ENCODE assay signal across 26 cellular contexts in genomic region chr16:49452108-49452507, GRCh38.
A peak's percentile ranks its signal among the peaks of the same experiment; 100 is the strongest.
DNase-seq lines count a peak whose midpoint lies in the region; ATAC-seq, FAIRE-seq and TF ChIP-seq lines count a peak whose summit lies in the region.
"Had no signal": no experiment of that assay in that cellular context is flagged by ENCODE, and none has a peak within 500 bp of the region (broad histone marks: within the 10 kb centered on the region; RNA-seq: fewer than 3 reads in every experiment).

No MANE protein-coding gene starts in this region.

- no peak overlapping the region for H2AFZ ChIP-seq in astrocyte (ENCODE audit: low read depth, low read length)

- peaks cover 4% of the 10 kb centered on the region for H3K9me3 Mint-ChIP-seq in astrocyte (ENCODE audit: unreplicated experiment)
- H3K9me3 Mint-ChIP-seq in activated T-cell treated with anti-CD3 and anti-CD28 coated beads, Interleukin-2, amount 50 U/mL, for 72 hours: no peaks in the 10 kb centered on the region
- H3K9me3 Mint-ChIP-seq: activated CD4-positive, alpha-beta memory T cell treated with anti-CD3 and anti-CD28 coated beads, Interleukin-2, amount 10 ng/mL, durations not matched to agents 7 days and 5 days; activated T-helper 2 cell treated with anti-CD3 and anti-CD28 coated beads, Interferon-gamma antibody, Interleukin-2, Interleukin-4, amounts not matched to agents 10 μg/mL and 5 μg/mL and 100 μg/mL, durations not matched to agents 14 hours and 24 hours and 36 hours; natural killer cell treated with Interleukin-12 subunit alpha and Interleukin-12 subunit beta and Interleukin-15 and Interleukin-18, amount 100 ng/mL, for 72 hours had no signal

- H3K79me2 ChIP-seq in astrocyte (ENCODE audit: insufficient read depth, low read length): no peaks in the 10 kb centered on the region

- H3K4me3 Mint-ChIP-seq in astrocyte (ENCODE audit: unreplicated experiment): no peak overlapping the region
- no peak overlapping the region for H3K4me3 Mint-ChIP-seq in activated T-cell treated with anti-CD3 and anti-CD28 coated beads, Interleukin-2, amount 50 U/mL, for 72 hours
- H3K4me3 Mint-ChIP-seq: activated CD4-positive, alpha-beta memory T cell treated with anti-CD3 and anti-CD28 coated beads, Interleukin-2, amount 10 ng/mL, durations not matched to agents 7 days and 5 days; brain; natural killer cell treated with Interleukin-12 subunit alpha and Interleukin-12 subunit beta and Interleukin-15 and Interleukin-18, amount 100 ng/mL, for 72 hours had no signal

- no peak for FAIRE-seq in astrocyte (lab: Jason Lieb, UNC)
- FAIRE-seq: G401.6, GM19239, TTC549 had no signal

- intact Hi-C loops in heart right ventricle (cut with DNase I) (loop anchor here in 1 of 10 donors (10.0 kb wide), 1 partner anchor 63 kb away; no protein-coding TSS in a partner anchor), left ventricle myocardium superior (cut with micrococcal nuclease) (no loop called here), left lung (cut with DNase I) (no loop called here)

- H4K20me1 ChIP-seq in astrocyte (ENCODE audit: insufficient read depth, low read length): no peaks in the 10 kb centered on the region

- peak overlapping the region; percentile 12 for H3K27ac Mint-ChIP-seq in astrocyte (ENCODE audit: unreplicated experiment)
- no peak overlapping the region for H3K27ac Mint-ChIP-seq in activated T-cell treated with anti-CD3 and anti-CD28 coated beads, Interleukin-2, amount 50 U/mL, for 72 hours
- H3K27ac Mint-ChIP-seq: activated CD4-positive, alpha-beta memory T cell treated with anti-CD3 and anti-CD28 coated beads, Interleukin-2, amount 10 ng/mL, durations not matched to agents 7 days and 5 days; activated T-helper 2 cell treated with anti-CD3 and anti-CD28 coated beads, Interferon-gamma antibody, Interleukin-2, Interleukin-4, amounts not matched to agents 10 μg/mL and 5 μg/mL and 100 μg/mL, durations not matched to agents 14 hours and 24 hours and 36 hours; natural killer cell treated with Interleukin-12 subunit alpha and Interleukin-12 subunit beta and Interleukin-15 and Interleukin-18, amount 100 ng/mL, for 72 hours had no signal

- no peak overlapping the region for H3K9ac ChIP-seq in astrocyte (ENCODE audit: low read length)

- peak in 1 of 2 donors; percentile 19 for DNase-seq in heart right ventricle
- DNase-seq in left ventricle myocardium superior: no peak
- no peak for DNase-seq in astrocyte (ENCODE audit: low read depth)
- no peak for DNase-seq in left lung
- DNase-seq in upper lobe of left lung: no peak
- no peak for DNase-seq in activated T-cell treated with anti-CD3 and anti-CD28 coated beads, Interleukin-2, amount 50 U/mL, for 72 hours
- DNase-seq in effector CD8-positive, alpha-beta T cell (lab: John Stamatoyannopoulos, UW): no peak
- DNase-seq: activated CD4-positive, alpha-beta memory T cell treated with anti-CD3 and anti-CD28 coated beads, Interleukin-2, amount 10 ng/mL, durations not matched to agents 7 days and 5 days; activated CD8-positive, alpha-beta memory T cell treated with anti-CD3 and anti-CD28 coated beads, Interleukin-2, amount 50 U/mL, for 48 hours; DMS53; effector CD4-positive, alpha-beta T cell; erythroblast; HCEC 1CT; KBM-7; MG63; NCI-H2081 treated with DMSO at 0.1 percent for 48 hours; ovary; stimulated activated CD4-positive, alpha-beta T cell treated with anti-CD3 and anti-CD28 coated beads, Interleukin-4, amount 100 ng/mL, for 1 hour; trophoblast cell had no signal

- H3K27me3 Mint-ChIP-seq in astrocyte (ENCODE audit: low read depth, unreplicated experiment): peaks cover 32% of the 10 kb centered on the region
- H3K27me3 Mint-ChIP-seq in activated T-cell treated with anti-CD3 and anti-CD28 coated beads, Interleukin-2, amount 50 U/mL, for 72 hours (ENCODE audit: low read depth): no peaks in the 10 kb centered on the region
- H3K27me3 Mint-ChIP-seq: activated CD4-positive, alpha-beta memory T cell treated with anti-CD3 and anti-CD28 coated beads, Interleukin-2, amount 10 ng/mL, durations not matched to agents 7 days and 5 days had no signal

- H3K36me3 Mint-ChIP-seq in astrocyte (ENCODE audit: low read depth, unreplicated experiment): no peaks in the 10 kb centered on the region
- no peaks in the 10 kb centered on the region for H3K36me3 Mint-ChIP-seq in activated T-cell treated with anti-CD3 and anti-CD28 coated beads, Interleukin-2, amount 50 U/mL, for 72 hours (ENCODE audit: insufficient read depth in 2 of 2)
- H3K36me3 Mint-ChIP-seq: brain; natural killer cell treated with Interleukin-12 subunit alpha and Interleukin-12 subunit beta and Interleukin-15 and Interleukin-18, amount 100 ng/mL, for 72 hours had no signal

- TF ChIP-seq CTCF in heart right ventricle (IDR thresholded peaks at IDR 0.05) (no peak), astrocyte (IDR thresholded peaks at IDR 0.05; ENCODE audit: insufficient read depth, low read depth, low read length) (no peak), left lung (IDR thresholded peaks at IDR 0.05) (no peak), upper lobe of left lung (IDR thresholded peaks at IDR 0.05) (no peak)

- no peaks in the 10 kb centered on the region for H3K9me3 ChIP-seq in heart right ventricle
- no peaks in the 10 kb centered on the region for H3K9me3 ChIP-seq in astrocyte (ENCODE audit: insufficient read depth, low read depth, low read length)
- no peaks in the 10 kb centered on the region for H3K9me3 ChIP-seq in left lung
- H3K9me3 ChIP-seq in upper lobe of left lung: no peaks in the 10 kb centered on the region
- H3K9me3 ChIP-seq: MG63, ovary had no signal

- ATAC-seq in heart right ventricle (peak in 4 of 8 donors; percentile 58 to 86 (median 86)), left ventricle myocardium superior (no peak), left lung (no peak), upper lobe of left lung (ENCODE audit: low FRiP score in 2 of 2) (no peak), GM19395 (IDR thresholded peaks at IDR 0.05; ENCODE audit: unreplicated experiment) (no peak)
- ATAC-seq in activated T-cell treated with anti-CD3 and anti-CD28 coated beads, Interleukin-2, amount 50 U/mL, for 72 hours (replicated peaks in 1 of 2): no peak
- ATAC-seq: natural killer cell treated with Interleukin-12 subunit alpha and Interleukin-12 subunit beta and Interleukin-15 and Interleukin-18, amount 100 ng/mL, for 72 hours had no signal

- H3K27ac ChIP-seq in heart right ventricle (peak overlapping the region; percentile 30 to 91 (median 73)), astrocyte (ENCODE audit: low read depth, low read length) (no peak overlapping the region), left lung (peak overlapping the region; percentile 33 to 69), upper lobe of left lung (peak overlapping the region; percentile 29 to 72 (median 61))
- H3K27ac ChIP-seq: ovary had no signal

- H3K27me3 ChIP-seq in heart right ventricle (peaks cover 0 to 16% (median 0%) of the 10 kb centered on the region in 7 donors), astrocyte (ENCODE audit: insufficient read depth, low read length) (peaks cover 3% of the 10 kb centered on the region), left lung (peaks cover 0 to 7% of the 10 kb centered on the region in 2 donors), upper lobe of left lung (no peaks in the 10 kb centered on the region)
- H3K27me3 ChIP-seq: MG63, ovary had no signal

- H3K4me2 ChIP-seq in astrocyte (ENCODE audit: low read length): no peak overlapping the region

- no peak for TF ChIP-seq POLR2A in upper lobe of left lung (IDR thresholded peaks at IDR 0.05)

- H3K4me1 Mint-ChIP-seq in astrocyte (ENCODE audit: low read depth, unreplicated experiment): no peaks in the 10 kb centered on the region
- no peaks in the 10 kb centered on the region for H3K4me1 Mint-ChIP-seq in activated T-cell treated with anti-CD3 and anti-CD28 coated beads, Interleukin-2, amount 50 U/mL, for 72 hours (ENCODE audit: low read depth)
- H3K4me1 Mint-ChIP-seq: activated CD4-positive, alpha-beta memory T cell treated with anti-CD3 and anti-CD28 coated beads, Interleukin-2, amount 10 ng/mL, durations not matched to agents 7 days and 5 days had no signal

- peaks cover 0 to 21% (median 3%) of the 10 kb centered on the region in 9 donors for H3K4me1 ChIP-seq in heart right ventricle
- no peaks in the 10 kb centered on the region for H3K4me1 ChIP-seq in astrocyte (ENCODE audit: insufficient read depth, low read length)
- no peaks in the 10 kb centered on the region for H3K4me1 ChIP-seq in left lung
- no peaks in the 10 kb centered on the region for H3K4me1 ChIP-seq in upper lobe of left lung

- H3K36me3 ChIP-seq in heart right ventricle: no peaks in the 10 kb centered on the region
- H3K36me3 ChIP-seq in astrocyte (ENCODE audit: insufficient read depth, low read length): no peaks in the 10 kb centered on the region
- H3K36me3 ChIP-seq in left lung: no peaks in the 10 kb centered on the region
- H3K36me3 ChIP-seq in upper lobe of left lung: no peaks in the 10 kb centered on the region
- H3K36me3 ChIP-seq: MG63, ovary had no signal

- no peak for TF ChIP-seq EP300 in upper lobe of left lung (IDR thresholded peaks at IDR 0.05)

- H3K4me3 ChIP-seq in heart right ventricle: peak overlapping the region in 6 of 10 donors; percentile 13 to 42 (median 33)
- H3K4me3 ChIP-seq in astrocyte (ENCODE audit: insufficient read depth, low read depth, low read length): no peak overlapping the region
- no peak overlapping the region for H3K4me3 ChIP-seq in left lung
- H3K4me3 ChIP-seq in upper lobe of left lung: peak overlapping the region in 2 of 4 donors; percentile 2 to 8
- H3K4me3 ChIP-seq: MG63, ovary had no signal

- WGBS in heart right ventricle, 2 donors: 36 to 57% methylated on average over 4 of the region's 4 CpGs
- WGBS in upper lobe of left lung, 2 donors: 34 to 63% methylated on average over 4 of the region's 4 CpGs

Comparison
In these comparisons a context has a peak if more than half of its experiments do, and no peak if none do; other contexts are left out.
1. H3K4me3 ChIP-seq: peak in heart right ventricle (6 of 10); none in astrocyte (single experiment) and left lung (0 of 2).